In the genomic region with DNA sequence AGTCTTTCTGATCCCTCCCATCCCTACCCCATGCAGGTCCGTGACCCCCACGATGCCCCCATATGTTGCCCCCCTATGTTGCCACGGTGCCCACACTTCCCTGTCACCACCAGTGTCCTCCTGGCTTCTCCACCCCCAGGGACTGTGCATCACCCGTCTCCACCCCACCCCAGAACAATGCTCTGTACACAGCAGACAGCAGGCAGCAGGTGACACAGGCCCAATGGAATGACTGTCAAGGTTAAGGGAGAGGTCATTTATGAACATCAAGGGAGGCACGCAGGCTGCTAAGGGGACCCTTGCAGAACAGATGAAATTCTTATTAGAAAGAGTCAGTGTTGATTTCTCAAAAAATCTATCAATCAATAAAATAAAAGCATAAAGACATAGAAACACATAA, we compare ENCODE assay signal across 23 cellular contexts.
DNase-seq lines count a peak whose midpoint lies in the region; ATAC-seq, FAIRE-seq and TF ChIP-seq lines count a peak whose summit lies in the region.
"Had no signal": no experiment of that assay in that cellular context is flagged by ENCODE, and none has a peak within 500 bp of the region (broad histone marks: within the 10 kb centered on the region; RNA-seq: fewer than 3 reads in every experiment).

No MANE protein-coding gene starts in this region.

- no peak overlapping the region for H3K27ac ChIP-seq in RWPE2 (ENCODE audit: poor library complexity, severe bottlenecking)
- H3K27ac ChIP-seq: SJCRH30 had no signal

- no peaks in the 10 kb centered on the region for H3K4me1 ChIP-seq in RWPE2 (ENCODE audit: insufficient read depth, poor library complexity, severe bottlenecking)
- H3K4me1 ChIP-seq: SJCRH30 had no signal

- FAIRE-seq in RCC 7860 (lab: Jason Lieb, UNC) = no peak
- FAIRE-seq: GM19239 had no signal

- no peak overlapping the region for H3K4me3 Mint-ChIP-seq in stimulated activated naive CD8-positive, alpha-beta T cell treated with anti-CD3 and anti-CD28 coated beads, Interleukin-15, amount 100 ng/mL, for 72 hours
- H3K4me3 Mint-ChIP-seq: CD8-positive, alpha-beta T cell had no signal

- no peaks in the 10 kb centered on the region for H3K9me3 ChIP-seq in RWPE2 (ENCODE audit: severe bottlenecking)
- H3K9me3 ChIP-seq: SJCRH30 had no signal

- H3K9me3 Mint-ChIP-seq in stimulated activated naive CD8-positive, alpha-beta T cell treated with anti-CD3 and anti-CD28 coated beads, Interleukin-15, amount 100 ng/mL, for 72 hours = no peaks in the 10 kb centered on the region
- H3K9me3 Mint-ChIP-seq: CD8-positive, alpha-beta T cell had no signal

- DNase-seq in stimulated activated naive CD8-positive, alpha-beta T cell treated with anti-CD3 and anti-CD28 coated beads, Interleukin-15, amount 100 ng/mL, for 72 hours = no peak
- no peak for DNase-seq in stimulated activated naive CD8-positive, alpha-beta T cell treated with anti-CD3 and anti-CD28 coated beads, Interleukin-15, Interleukin-2, amounts not matched to agents 100 U/mL and 50 U/mL, for 24 hours
- DNase-seq in RWPE2 (ENCODE audit: low spot score) = no peak
- peak; percentile 28 for DNase-seq in kidney tubule cell (ENCODE audit: low spot score)
- no peak for DNase-seq in RCC 7860 (ENCODE audit: low spot score)
- DNase-seq: C1 segment of cervical spinal cord; CD8-positive, alpha-beta T cell; DMS153; GDM1; MM.1S; NCI-H1048; NCI-H1417 treated with DMSO at 0.1 percent for 48 hours; NCI-H1930; NCI-H226; NCI-H510A treated with DMSO at 0.1 percent for 48 hours; NCI-H748 treated with DMSO at 0.1 percent for 48 hours; NK-92 treated with Interleukin-12 subunit alpha and Interleukin-12 subunit beta, amount 100 ng/mL, for 24 hours; SJCRH30; T-helper 1 cell had no signal

- no peak overlapping the region for H3K4me3 ChIP-seq in RWPE2 (ENCODE audit: severe bottlenecking)
- H3K4me3 ChIP-seq: SJCRH30 had no signal

- no peaks in the 10 kb centered on the region for H3K27me3 ChIP-seq in RWPE2 (ENCODE audit: insufficient read depth, poor library complexity, severe bottlenecking)
- H3K27me3 ChIP-seq: SJCRH30 had no signal

- H3K4me1 Mint-ChIP-seq in stimulated activated naive CD8-positive, alpha-beta T cell treated with anti-CD3 and anti-CD28 coated beads, Interleukin-15, amount 100 ng/mL, for 72 hours = no peaks in the 10 kb centered on the region

- TF ChIP-seq CTCF in RWPE2 (IDR thresholded peaks at IDR 0.05; ENCODE audit: poor library complexity, severe bottlenecking) = no peak

- peak; percentile 44 for ATAC-seq in stimulated activated naive CD8-positive, alpha-beta T cell treated with anti-CD3 and anti-CD28 coated beads, Interleukin-15, amount 100 ng/mL, for 72 hours
- ATAC-seq in stimulated activated naive CD8-positive, alpha-beta T cell treated with anti-CD3 and anti-CD28 coated beads, Interleukin-15, Interleukin-2, amounts not matched to agents 100 U/mL and 50 U/mL, for 24 hours = no peak
- ATAC-seq in RWPE2 (ENCODE audit: low read depth) (peak; percentile 21; the same call in 1 of the 3 replicates), HG03565 (IDR thresholded peaks at IDR 0.05; ENCODE audit: unreplicated experiment) (no peak), GM19035 (IDR thresholded peaks at IDR 0.05; ENCODE audit: unreplicated experiment) (no peak)
- ATAC-seq: CD8-positive, alpha-beta T cell; Panc1 had no signal

- H3K36me3 ChIP-seq in RWPE2 (ENCODE audit: low read depth) = no peaks in the 10 kb centered on the region
- H3K36me3 ChIP-seq: SJCRH30 had no signal

- H3K27me3 Mint-ChIP-seq in stimulated activated naive CD8-positive, alpha-beta T cell treated with anti-CD3 and anti-CD28 coated beads, Interleukin-15, amount 100 ng/mL, for 72 hours = no peaks in the 10 kb centered on the region

- H3K27ac Mint-ChIP-seq in stimulated activated naive CD8-positive, alpha-beta T cell treated with anti-CD3 and anti-CD28 coated beads, Interleukin-15, amount 100 ng/mL, for 72 hours = no peak overlapping the region
- H3K27ac Mint-ChIP-seq: CD8-positive, alpha-beta T cell had no signal

Comparison
In these comparisons a context has a peak if more than half of its experiments do, and no peak if none do; other contexts are left out.
1. ATAC-seq: peak in stimulated activated naive CD8-positive, alpha-beta T cell treated with anti-CD3 and anti-CD28 coated beads, Interleukin-15, amount 100 ng/mL, for 72 hours (single experiment) and RWPE2 (single experiment); none in stimulated activated naive CD8-positive, alpha-beta T cell treated with anti-CD3 and anti-CD28 coated beads, Interleukin-15, Interleukin-2, amounts not matched to agents 100 U/mL and 50 U/mL, for 24 hours (single experiment), HG03565 (single experiment) and GM19035 (single experiment).